ENCODE assay signal across 14 cellular contexts in the genomic region with DNA sequence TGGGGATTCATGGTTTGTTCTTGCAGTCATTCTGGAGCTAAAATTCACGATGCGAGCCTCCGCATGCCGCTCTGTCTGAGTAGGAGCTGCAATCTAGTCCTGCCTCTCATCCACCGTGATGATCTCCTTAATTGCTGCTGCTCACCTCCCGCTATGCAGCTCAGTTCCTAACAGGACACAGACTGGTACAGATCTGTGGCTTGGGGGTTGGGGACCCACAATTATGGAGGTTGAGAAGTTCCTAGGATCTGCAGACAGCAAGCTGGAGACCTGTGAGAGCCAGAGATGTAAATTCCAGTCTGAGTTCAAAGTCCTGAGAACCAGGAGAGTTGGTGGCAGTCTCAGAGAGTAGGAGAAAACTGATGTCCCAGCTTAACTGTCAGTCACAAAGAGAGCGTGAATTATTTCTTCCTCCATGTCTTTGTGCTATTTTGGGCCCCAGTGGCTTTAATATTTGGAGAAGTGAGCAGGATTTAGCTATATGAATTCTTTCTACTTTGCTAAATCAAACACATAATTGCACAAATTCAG.
"Had no signal": no experiment of that assay in that cellular context is flagged by ENCODE, and none has a peak within 500 bp of the region (broad histone marks: within the 10 kb centered on the region; RNA-seq: fewer than 3 reads in every experiment).

No MANE protein-coding gene starts in this region.

- DNase-seq: activated CD4-positive, alpha-beta memory T cell treated with anti-CD3 and anti-CD28 coated beads, Interleukin-2, amount 10 ng/mL, durations not matched to agents 7 days and 5 days; activated CD4-positive, alpha-beta T cell treated with anti-CD3 and anti-CD28 coated beads for 1 hour; activated naive CD4-positive, alpha-beta T cell; activated naive CD8-positive, alpha-beta T cell treated with anti-CD3 and anti-CD28 coated beads, Interleukin-2, amount 50 U/mL, for 24 hours; activated T-cell treated with anti-CD3 and anti-CD28 coated beads, Interleukin-2, amount 50 U/mL, for 72 hours; foreskin melanocyte; stimulated activated CD4-positive, alpha-beta T cell treated with anti-CD3 and anti-CD28 coated beads, Interleukin-15, amount 100 ng/mL, for 24 hours; stimulated activated CD4-positive, alpha-beta T cell treated with anti-CD3 and anti-CD28 coated beads, Interleukin-4, amount 100 ng/mL, for 24 hours had no signal

- H3K9me3 ChIP-seq: ascending aorta, stomach, thoracic aorta had no signal

- H3K4me1 ChIP-seq: ascending aorta, left lung had no signal

- H3K36me3 Mint-ChIP-seq: memory B cell; natural killer cell treated with Interleukin-12 subunit alpha and Interleukin-12 subunit beta and Interleukin-15 and Interleukin-18, amount 100 ng/mL, for 72 hours had no signal

- H3K9me3 Mint-ChIP-seq: activated naive CD8-positive, alpha-beta T cell treated with anti-CD3 and anti-CD28 coated beads, Interleukin-2, amount 50 U/mL, for 24 hours; activated T-cell treated with anti-CD3 and anti-CD28 coated beads, Interleukin-2, amount 50 U/mL, for 72 hours had no signal

- ATAC-seq: activated naive CD8-positive, alpha-beta T cell treated with anti-CD3 and anti-CD28 coated beads, Interleukin-2, amount 50 U/mL, for 24 hours; activated T-cell treated with anti-CD3 and anti-CD28 coated beads, Interleukin-2, amount 50 U/mL, for 72 hours; left lung; natural killer cell treated with Interleukin-12 subunit alpha and Interleukin-12 subunit beta and Interleukin-15 and Interleukin-18, amount 100 ng/mL, for 72 hours had no signal

- H3K27me3 ChIP-seq: ascending aorta, left lung, stomach had no signal

- H3K4me3 Mint-ChIP-seq: activated CD4-positive, alpha-beta memory T cell treated with anti-CD3 and anti-CD28 coated beads, Interleukin-2, amount 10 ng/mL, durations not matched to agents 7 days and 5 days; activated naive CD8-positive, alpha-beta T cell treated with anti-CD3 and anti-CD28 coated beads, Interleukin-2, amount 50 U/mL, for 24 hours; activated T-cell treated with anti-CD3 and anti-CD28 coated beads, Interleukin-2, amount 50 U/mL, for 72 hours; memory B cell; natural killer cell treated with Interleukin-12 subunit alpha and Interleukin-12 subunit beta and Interleukin-15 and Interleukin-18, amount 100 ng/mL, for 72 hours had no signal

- H3K36me3 ChIP-seq: ascending aorta, left lung, stomach, thoracic aorta had no signal

- H3K27ac Mint-ChIP-seq: activated CD4-positive, alpha-beta memory T cell treated with anti-CD3 and anti-CD28 coated beads, Interleukin-2, amount 10 ng/mL, durations not matched to agents 7 days and 5 days; activated naive CD8-positive, alpha-beta T cell treated with anti-CD3 and anti-CD28 coated beads, Interleukin-2, amount 50 U/mL, for 24 hours; activated T-cell treated with anti-CD3 and anti-CD28 coated beads, Interleukin-2, amount 50 U/mL, for 72 hours; memory B cell; natural killer cell treated with Interleukin-12 subunit alpha and Interleukin-12 subunit beta and Interleukin-15 and Interleukin-18, amount 100 ng/mL, for 72 hours had no signal

- H3K4me3 ChIP-seq: ascending aorta, left lung, stomach, thoracic aorta had no signal

- H3K4me1 Mint-ChIP-seq: activated CD4-positive, alpha-beta memory T cell treated with anti-CD3 and anti-CD28 coated beads, Interleukin-2, amount 10 ng/mL, durations not matched to agents 7 days and 5 days; activated naive CD8-positive, alpha-beta T cell treated with anti-CD3 and anti-CD28 coated beads, Interleukin-2, amount 50 U/mL, for 24 hours; memory B cell had no signal

- H3K27ac ChIP-seq: ascending aorta, left lung, stomach, thoracic aorta had no signal
